ENCODE assay signal across 17 cellular contexts in the genomic region with DNA sequence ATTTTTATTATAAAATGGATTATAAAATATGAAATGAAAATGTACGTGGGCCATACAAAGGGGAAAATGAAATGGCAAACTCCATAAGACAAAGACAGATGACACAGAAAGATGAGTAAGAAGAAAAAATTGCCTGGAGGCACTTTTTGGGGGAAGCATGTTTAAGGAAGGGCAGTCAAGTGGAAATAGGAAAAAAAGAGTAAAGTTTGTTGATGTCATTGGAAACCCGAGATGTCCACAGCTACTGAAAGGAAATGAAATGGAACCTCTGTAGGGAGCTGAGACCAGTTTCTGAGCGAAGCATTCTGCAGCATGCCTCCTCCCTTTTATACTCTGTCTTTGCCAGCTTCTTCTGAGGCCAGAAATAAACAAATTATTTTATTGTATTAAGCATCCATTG.
DNase-seq lines count a peak whose midpoint lies in the region; FAIRE-seq and TF ChIP-seq lines count a peak whose summit lies in the region.
"Had no signal": no experiment of that assay in that cellular context is flagged by ENCODE, and none has a peak within 500 bp of the region (broad histone marks: within the 10 kb centered on the region; RNA-seq: fewer than 3 reads in every experiment).

No MANE protein-coding gene starts in this region.

- WGBS in smooth muscle cell (ENCODE audit: low lambda C conversion rate), result 70% methylated on average over 3 of the region's 3 CpGs

- DNase-seq in RCC 7860 (ENCODE audit: low spot score) (peak; percentile 90), fibroblast of mammary gland (ENCODE audit: low read depth) (peak; percentile 52), smooth muscle cell (lab: John Stamatoyannopoulos, UW; ENCODE audit: unreplicated experiment) (no peak), kidney (no peak), NCI-H526 treated with DMSO at 0.1 percent for 48 hours (lab: John Stamatoyannopoulos, UW) (no peak)
- no peak for DNase-seq in activated CD4-positive, alpha-beta T cell treated with anti-CD3 and anti-CD28 coated beads, Interleukin-2, amount 50 U/mL, for 1 hour
- DNase-seq: activated CD4-positive, alpha-beta T cell treated with anti-CD3 and anti-CD28 coated beads for 4 hours; activated T-cell treated with anti-CD3 and anti-CD28 coated beads, Interleukin-2, amount 50 U/mL, for 24 hours; aorta; COR-L47; effector memory CD4-positive, alpha-beta T cell; glutamatergic neuron; Kasumi-1; left lung; naive thymus-derived CD4-positive, alpha-beta T cell; substantia nigra had no signal

- no peak overlapping the region for H3K4me2 ChIP-seq in smooth muscle cell

- H3K4me3 ChIP-seq in HEK293 (ENCODE audit: low read depth, low read length) (no peak overlapping the region), fibroblast of mammary gland (ENCODE audit: control insufficient read depth, low read depth, low read length) (no peak overlapping the region), smooth muscle cell (no peak overlapping the region), kidney (ENCODE audit: low read length in 2 of 2) (no peak overlapping the region)
- H3K4me3 ChIP-seq: left lung had no signal

- H3K27ac ChIP-seq in HEK293 (ENCODE audit: extremely low read depth, low read depth, low read length) (no peak overlapping the region), smooth muscle cell (ENCODE audit: low read depth) (peak overlapping the region; percentile 70), kidney (ENCODE audit: low read depth in 2 of 2, low read length in 2 of 2) (no peak overlapping the region)
- H3K27ac ChIP-seq: left lung had no signal

- H2AFZ ChIP-seq in smooth muscle cell (ENCODE audit: low read depth), result no peak overlapping the region

- POLR2A ChIA-PET in HEK293 (lab: Yijun Ruan, JAX), result interaction anchor here (0.8 kb wide), 1 partner anchor 12 kb away, joined by 3 read pairs; no protein-coding TSS in a partner anchor

- H3K9me3 ChIP-seq in HEK293 (ENCODE audit: control insufficient read depth, insufficient read depth, low read depth, low read length) (no peaks in the 10 kb centered on the region), smooth muscle cell (replicated peaks; ENCODE audit: low read depth) (no peaks in the 10 kb centered on the region), kidney (ENCODE audit: control insufficient read depth in 1 of 2, low read length in 2 of 2) (no peaks in the 10 kb centered on the region)
- H3K9me3 ChIP-seq: left lung had no signal

- no peaks in the 10 kb centered on the region for H3F3A ChIP-seq in smooth muscle cell (ENCODE audit: low read depth)

- H3K4me1 ChIP-seq in HEK293 (ENCODE audit: control insufficient read depth, insufficient read depth, low read length) (peaks cover 8% of the 10 kb centered on the region), smooth muscle cell (ENCODE audit: low read depth) (peaks cover 8% of the 10 kb centered on the region), kidney (ENCODE audit: control insufficient read depth in 1 of 2, insufficient read depth in 1 of 2, low read depth in 1 of 2, low read length in 2 of 2) (no peaks in the 10 kb centered on the region)
- H3K4me1 ChIP-seq: left lung had no signal

- TF ChIP-seq CTCF in HEK293 (tag by site-specific recombination; IDR thresholded peaks at IDR 0.05) (no peak), fibroblast of mammary gland (conservative IDR thresholded peaks at IDR 0.05; ENCODE audit: control insufficient read depth, insufficient read depth, low read depth, low read length) (no peak), smooth muscle cell (IDR thresholded peaks at IDR 0.05; ENCODE audit: borderline replicate concordance, insufficient read depth, poor library complexity, severe bottlenecking) (no peak), kidney (IDR thresholded peaks at IDR 0.05; ENCODE audit: borderline replicate concordance, extremely low read depth, insufficient read depth) (no peak)

- H3K36me3 ChIP-seq in HEK293 (ENCODE audit: control insufficient read depth in 2 of 2, insufficient read depth in 1 of 2, low read length in 2 of 2), result no peaks in the 10 kb centered on the region
- no peaks in the 10 kb centered on the region for H3K36me3 ChIP-seq in smooth muscle cell (ENCODE audit: low read depth)
- no peaks in the 10 kb centered on the region for H3K36me3 ChIP-seq in kidney (ENCODE audit: control insufficient read depth in 1 of 2, insufficient read depth in 2 of 2, low read length in 2 of 2)
- H3K36me3 ChIP-seq: left lung had no signal

- peak; percentile 98 for FAIRE-seq in RCC 7860 (lab: Jason Lieb, UNC)
- no peak for FAIRE-seq in kidney (lab: Jason Lieb, UNC)

- H3K79me2 ChIP-seq in smooth muscle cell (ENCODE audit: low read depth), result no peaks in the 10 kb centered on the region

- intact Hi-C loops in kidney (cut with DNase I), result no loop called here

- H3K9ac ChIP-seq in smooth muscle cell (ENCODE audit: low read depth) (no peak overlapping the region), kidney (ENCODE audit: low read length in 2 of 2) (no peak overlapping the region)

- no peaks in the 10 kb centered on the region for H4K20me1 ChIP-seq in smooth muscle cell (ENCODE audit: low read depth)

- H3K27me3 ChIP-seq in smooth muscle cell (ENCODE audit: low read depth), result no peaks in the 10 kb centered on the region
- H3K27me3 ChIP-seq: left lung had no signal

- CTCF ChIA-PET in HEK293 (lab: Yijun Ruan, JAX), result interaction anchor here (0.7 to 1.0 kb wide), 2 partner anchors 24 to 138 kb away, joined by 3 read pairs; no protein-coding TSS in a partner anchor

TF ChIP-seq in HEK293, 187 proteins besides CTCF, POLR2A, EP300 and RAD21 (continues in another document):
- TF ChIP-seq, protein P1, sequence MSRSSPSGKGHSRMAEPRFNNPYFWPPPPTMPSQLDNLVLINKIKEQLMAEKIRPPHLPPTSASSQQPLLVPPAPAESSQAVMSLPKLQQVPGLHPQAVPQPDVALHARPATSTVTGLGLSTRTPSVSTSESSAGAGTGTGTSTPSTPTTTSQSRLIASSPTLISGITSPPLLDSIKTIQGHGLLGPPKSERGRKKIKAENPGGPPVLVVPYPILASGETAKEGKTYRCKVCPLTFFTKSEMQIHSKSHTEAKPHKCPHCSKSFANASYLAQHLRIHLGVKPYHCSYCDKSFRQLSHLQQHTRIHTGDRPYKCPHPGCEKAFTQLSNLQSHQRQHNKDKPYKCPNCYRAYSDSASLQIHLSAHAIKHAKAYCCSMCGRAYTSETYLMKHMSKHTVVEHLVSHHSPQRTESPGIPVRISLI (tag by site-specific recombination; IDR thresholded peaks at IDR 0.05), result peak; percentile 95
- TF ChIP-seq ZEB2 (tag by site-specific recombination; IDR thresholded peaks at IDR 0.05), result peak; percentile 74; the same call in 1 of the 2 replicates
- TF ChIP-seq, protein P2, sequence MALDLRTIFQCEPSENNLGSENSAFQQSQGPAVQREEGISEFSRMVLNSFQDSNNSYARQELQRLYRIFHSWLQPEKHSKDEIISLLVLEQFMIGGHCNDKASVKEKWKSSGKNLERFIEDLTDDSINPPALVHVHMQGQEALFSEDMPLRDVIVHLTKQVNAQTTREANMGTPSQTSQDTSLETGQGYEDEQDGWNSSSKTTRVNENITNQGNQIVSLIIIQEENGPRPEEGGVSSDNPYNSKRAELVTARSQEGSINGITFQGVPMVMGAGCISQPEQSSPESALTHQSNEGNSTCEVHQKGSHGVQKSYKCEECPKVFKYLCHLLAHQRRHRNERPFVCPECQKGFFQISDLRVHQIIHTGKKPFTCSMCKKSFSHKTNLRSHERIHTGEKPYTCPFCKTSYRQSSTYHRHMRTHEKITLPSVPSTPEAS (tag by site-specific recombination; IDR thresholded peaks at IDR 0.05), result no peak
- TF ChIP-seq, protein P3, sequence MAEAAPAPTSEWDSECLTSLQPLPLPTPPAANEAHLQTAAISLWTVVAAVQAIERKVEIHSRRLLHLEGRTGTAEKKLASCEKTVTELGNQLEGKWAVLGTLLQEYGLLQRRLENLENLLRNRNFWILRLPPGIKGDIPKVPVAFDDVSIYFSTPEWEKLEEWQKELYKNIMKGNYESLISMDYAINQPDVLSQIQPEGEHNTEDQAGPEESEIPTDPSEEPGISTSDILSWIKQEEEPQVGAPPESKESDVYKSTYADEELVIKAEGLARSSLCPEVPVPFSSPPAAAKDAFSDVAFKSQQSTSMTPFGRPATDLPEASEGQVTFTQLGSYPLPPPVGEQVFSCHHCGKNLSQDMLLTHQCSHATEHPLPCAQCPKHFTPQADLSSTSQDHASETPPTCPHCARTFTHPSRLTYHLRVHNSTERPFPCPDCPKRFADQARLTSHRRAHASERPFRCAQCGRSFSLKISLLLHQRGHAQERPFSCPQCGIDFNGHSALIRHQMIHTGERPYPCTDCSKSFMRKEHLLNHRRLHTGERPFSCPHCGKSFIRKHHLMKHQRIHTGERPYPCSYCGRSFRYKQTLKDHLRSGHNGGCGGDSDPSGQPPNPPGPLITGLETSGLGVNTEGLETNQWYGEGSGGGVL (tag by site-specific recombination; IDR thresholded peaks at IDR 0.05), result peak; percentile 64
- TF ChIP-seq, protein P4, sequence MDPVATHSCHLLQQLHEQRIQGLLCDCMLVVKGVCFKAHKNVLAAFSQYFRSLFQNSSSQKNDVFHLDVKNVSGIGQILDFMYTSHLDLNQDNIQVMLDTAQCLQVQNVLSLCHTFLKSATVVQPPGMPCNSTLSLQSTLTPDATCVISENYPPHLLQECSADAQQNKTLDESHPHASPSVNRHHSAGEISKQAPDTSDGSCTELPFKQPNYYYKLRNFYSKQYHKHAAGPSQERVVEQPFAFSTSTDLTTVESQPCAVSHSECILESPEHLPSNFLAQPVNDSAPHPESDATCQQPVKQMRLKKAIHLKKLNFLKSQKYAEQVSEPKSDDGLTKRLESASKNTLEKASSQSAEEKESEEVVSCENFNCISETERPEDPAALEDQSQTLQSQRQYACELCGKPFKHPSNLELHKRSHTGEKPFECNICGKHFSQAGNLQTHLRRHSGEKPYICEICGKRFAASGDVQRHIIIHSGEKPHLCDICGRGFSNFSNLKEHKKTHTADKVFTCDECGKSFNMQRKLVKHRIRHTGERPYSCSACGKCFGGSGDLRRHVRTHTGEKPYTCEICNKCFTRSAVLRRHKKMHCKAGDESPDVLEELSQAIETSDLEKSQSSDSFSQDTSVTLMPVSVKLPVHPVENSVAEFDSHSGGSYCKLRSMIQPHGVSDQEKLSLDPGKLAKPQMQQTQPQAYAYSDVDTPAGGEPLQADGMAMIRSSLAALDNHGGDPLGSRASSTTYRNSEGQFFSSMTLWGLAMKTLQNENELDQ (tag by site-specific recombination; IDR thresholded peaks at IDR 0.05; ENCODE audit: low read depth), result no peak

Comparison
In these comparisons a context has a peak if more than half of its experiments do, and no peak if none do; other contexts are left out.
1. DNase-seq: peak in RCC 7860 (single experiment) and fibroblast of mammary gland (single experiment); none in smooth muscle cell (single experiment), kidney (single experiment), activated CD4-positive, alpha-beta T cell treated with anti-CD3 and anti-CD28 coated beads, Interleukin-2, amount 50 U/mL, for 1 hour (single experiment) and NCI-H526 treated with DMSO at 0.1 percent for 48 hours (single experiment).